ENCODE assay signal across 13 cellular contexts in the genomic region with DNA sequence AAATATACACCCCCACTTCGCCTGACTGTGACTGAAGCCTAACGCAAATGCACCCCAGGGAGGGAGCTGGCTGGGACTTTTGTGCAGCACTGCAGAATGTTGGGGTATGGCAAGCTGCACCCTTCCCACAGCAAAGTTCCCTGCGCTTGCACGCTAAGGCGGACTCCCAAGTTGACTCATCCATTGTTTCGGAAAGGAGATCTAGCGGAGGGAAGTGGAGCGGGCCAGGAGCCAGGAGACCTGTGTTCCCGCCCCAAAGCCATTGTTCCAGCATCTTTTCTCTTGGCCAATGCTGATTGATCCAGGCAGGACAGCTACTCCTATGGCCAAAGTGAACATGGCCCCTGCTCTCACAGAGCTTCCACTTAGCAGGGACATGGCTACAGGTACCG.
DNase-seq lines count a peak whose midpoint lies in the region; ATAC-seq and TF ChIP-seq lines count a peak whose summit lies in the region.
"Had no signal": no experiment of that assay in that cellular context is flagged by ENCODE, and none has a peak within 500 bp of the region (broad histone marks: within the 10 kb centered on the region; RNA-seq: fewer than 3 reads in every experiment).

No MANE protein-coding gene starts in this region.

- dilution Hi-C loops in mammary epithelial cell (cut with HindIII; ENCODE audit: low sequenced_read_pairs): no loop called here

- WGBS in mammary epithelial cell (ENCODE audit: low coverage, missing lambda C conversion rate): 53% methylated on average over 9 of the region's 10 CpGs
- WGBS in heart left ventricle, 4 donors: 63 to 79% (median 73%) methylated on average over 10 of the region's 10 CpGs
- no CpG with 5 or more reads among the region's 10 CpGs for WGBS in trophoblast cell (ENCODE audit: extremely low coverage, insufficient coverage, insufficient read length)

- H2BK12ac ChIP-seq in trophoblast cell (ENCODE audit: low read length): no peak overlapping the region

- H2AK5ac ChIP-seq in trophoblast cell (ENCODE audit: low read length): peak overlapping the region; percentile 3

- H3K79me1 ChIP-seq in trophoblast cell (ENCODE audit: low read length): peaks cover 21% of the 10 kb centered on the region

- H4K91ac ChIP-seq in trophoblast cell (ENCODE audit: low read depth, low read length): no peak overlapping the region

- H3K4me2 ChIP-seq in mammary epithelial cell (ENCODE audit: insufficient read depth, low read depth, low read length) (no peak overlapping the region), trophoblast cell (ENCODE audit: low read length) (no peak overlapping the region)
- H3K4me2 ChIP-seq: GM23338 had no signal

- no peak overlapping the region for H3K18ac ChIP-seq in trophoblast cell (ENCODE audit: low read length)

- no peak overlapping the region for H2AFZ ChIP-seq in mammary epithelial cell (ENCODE audit: low read depth, low read length)
- H2AFZ ChIP-seq in trophoblast cell (ENCODE audit: insufficient read depth, low read length, poor library complexity): no peak overlapping the region
- H2AFZ ChIP-seq: GM23338 had no signal

- TF ChIP-seq CTCF in mammary epithelial cell (conservative IDR thresholded peaks at IDR 0.05 in 1 of 2, IDR thresholded peaks at IDR 0.05 in 1 of 2; ENCODE audit: extremely low read depth in 1 of 2, insufficient read depth in 1 of 2, low read depth in 1 of 2, low read length in 2 of 2): no peak
- TF ChIP-seq CTCF in heart left ventricle (IDR thresholded peaks at IDR 0.05): no peak

- H3K27ac ChIP-seq in mammary epithelial cell (ENCODE audit: insufficient read depth, low read depth, low read length): peak overlapping the region; percentile 70
- H3K27ac ChIP-seq in heart left ventricle: peak overlapping the region in 11 of 12 donors; percentile 15 to 82 (median 75)
- no peak overlapping the region for H3K27ac ChIP-seq in trophoblast cell (ENCODE audit: low read depth, low read length)

- no peak overlapping the region for H4K12ac ChIP-seq in trophoblast cell (ENCODE audit: low read depth, low read length)

- H3K9ac ChIP-seq in mammary epithelial cell (ENCODE audit: insufficient read depth, low read length) (no peak overlapping the region), trophoblast cell (ENCODE audit: low read length) (no peak overlapping the region)

- H2BK5ac ChIP-seq in trophoblast cell (ENCODE audit: low read depth, low read length, poor library complexity): no peak overlapping the region

- no TSS peak for BruUV-seq in mammary epithelial cell (replicated peaks; lab: Mats Ljungman, UMichigan)

- H3K23ac ChIP-seq in trophoblast cell (ENCODE audit: low read length): no peak overlapping the region

- DNase-seq in H4 (ENCODE audit: low spot score): peak; percentile 74
- DNase-seq in mammary epithelial cell: no peak
- peak; percentile 68 to 84 (median 78) for DNase-seq in heart left ventricle
- DNase-seq in trophoblast cell: no peak
- no peak for DNase-seq in D341Med (ENCODE audit: low spot score)
- DNase-seq in G401 (ENCODE audit: low spot score): no peak
- no peak for DNase-seq in UCSD-AML1 (lab: John Stamatoyannopoulos, UW; ENCODE audit: unreplicated experiment)
- DNase-seq: activated CD4-positive, alpha-beta T cell treated with anti-CD3 and anti-CD28 coated beads for 48 hours; DND-41; kidney; T-helper 1 cell had no signal

- H3K36me3 ChIP-seq in mammary epithelial cell (ENCODE audit: insufficient read depth, low read length) (no peaks in the 10 kb centered on the region), heart left ventricle (no peaks in the 10 kb centered on the region), trophoblast cell (ENCODE audit: control insufficient read depth in 1 of 2, insufficient read depth in 2 of 2, low read length in 2 of 2) (peaks cover 0 to 3% of the 10 kb centered on the region in 2 experiments)

- intact Hi-C loops in mammary epithelial cell (cut with micrococcal nuclease): no loop called here
- intact Hi-C loops in heart left ventricle (cut with DNase I): loop anchor here in 2 of 10 donors (10.0 kb wide), 2 partner anchors 65 kb away; no protein-coding TSS in a partner anchor

- H3K9me3 ChIP-seq in mammary epithelial cell (replicated peaks; ENCODE audit: insufficient read depth, low read length) (no peaks in the 10 kb centered on the region), heart left ventricle (no peaks in the 10 kb centered on the region), trophoblast cell (ENCODE audit: insufficient read depth, low read depth, low read length) (no peaks in the 10 kb centered on the region)

- no peaks in the 10 kb centered on the region for H4K20me1 ChIP-seq in mammary epithelial cell (ENCODE audit: insufficient read depth, low read length)

- TF ChIP-seq POLR2A in heart left ventricle (IDR thresholded peaks at IDR 0.05): no peak

- no peak overlapping the region for H2BK120ac ChIP-seq in trophoblast cell (ENCODE audit: insufficient read depth, low read length, poor library complexity)

- H3K27me3 ChIP-seq in mammary epithelial cell (ENCODE audit: insufficient read depth, low read length): no peaks in the 10 kb centered on the region
- H3K27me3 ChIP-seq in heart left ventricle: no peaks in the 10 kb centered on the region
- H3K27me3 ChIP-seq in trophoblast cell (ENCODE audit: insufficient read depth, low read length): no peaks in the 10 kb centered on the region

- no peaks in the 10 kb centered on the region for H3K79me2 ChIP-seq in mammary epithelial cell (ENCODE audit: insufficient read depth, low read length)
- peaks cover 7% of the 10 kb centered on the region for H3K79me2 ChIP-seq in trophoblast cell (ENCODE audit: control insufficient read depth, insufficient read depth, low read length, poor library complexity)

- H3K14ac ChIP-seq in trophoblast cell (ENCODE audit: low read length): peak overlapping the region; percentile 15

- CTCF ChIA-PET in mammary epithelial cell (lab: Charles Lee; ENCODE audit: low non-redundant PET): no interaction called here

- no peak overlapping the region for H3K4me3 ChIP-seq in mammary epithelial cell (replicated peaks in 1 of 3; ENCODE audit: insufficient read depth in 1 of 3, low read depth in 2 of 3, low read length in 3 of 3)
- no peak overlapping the region for H3K4me3 ChIP-seq in heart left ventricle
- no peak overlapping the region for H3K4me3 ChIP-seq in trophoblast cell (ENCODE audit: low read depth, low read length)
- H3K4me3 ChIP-seq: GM23338 had no signal

- peaks cover 32% of the 10 kb centered on the region for H3K4me1 ChIP-seq in mammary epithelial cell (ENCODE audit: insufficient read depth, low read length)
- H3K4me1 ChIP-seq in heart left ventricle: peaks cover 3 to 54% (median 19%) of the 10 kb centered on the region in 12 donors
- peaks cover 20 to 28% of the 10 kb centered on the region in 2 experiments for H3K4me1 ChIP-seq in trophoblast cell (ENCODE audit: control insufficient read depth in 1 of 2, insufficient read depth in 2 of 2, low read length in 2 of 2)

- H4K8ac ChIP-seq in trophoblast cell (ENCODE audit: low read depth, low read length): no peak overlapping the region

- in situ Hi-C loops in mammary epithelial cell (cut with MboI; ENCODE audit: low sequenced_read_pairs in 2 of 2): no loop called here
- in situ Hi-C loops in G401 (cut with HindIII; ENCODE audit: low sequenced_read_pairs): no loop called here

- H3K4ac ChIP-seq in trophoblast cell (ENCODE audit: low read depth, low read length): no peak overlapping the region

- ATAC-seq in heart left ventricle (peak; percentile 69 to 91 (median 76)), HG03432 (IDR thresholded peaks at IDR 0.05; ENCODE audit: unreplicated experiment) (no peak)
- ATAC-seq: GM23338 had no signal

Comparison
In these comparisons a context has a peak if more than half of its experiments do, and no peak if none do; other contexts are left out.
1. DNase-seq: peak in H4 (single experiment) and heart left ventricle (5 of 5); none in mammary epithelial cell (single experiment), trophoblast cell (0 of 2), D341Med (single experiment), G401 (single experiment) and UCSD-AML1 (single experiment).